8 cellular contexts compared by ENCODE assay signal in the genomic region with DNA sequence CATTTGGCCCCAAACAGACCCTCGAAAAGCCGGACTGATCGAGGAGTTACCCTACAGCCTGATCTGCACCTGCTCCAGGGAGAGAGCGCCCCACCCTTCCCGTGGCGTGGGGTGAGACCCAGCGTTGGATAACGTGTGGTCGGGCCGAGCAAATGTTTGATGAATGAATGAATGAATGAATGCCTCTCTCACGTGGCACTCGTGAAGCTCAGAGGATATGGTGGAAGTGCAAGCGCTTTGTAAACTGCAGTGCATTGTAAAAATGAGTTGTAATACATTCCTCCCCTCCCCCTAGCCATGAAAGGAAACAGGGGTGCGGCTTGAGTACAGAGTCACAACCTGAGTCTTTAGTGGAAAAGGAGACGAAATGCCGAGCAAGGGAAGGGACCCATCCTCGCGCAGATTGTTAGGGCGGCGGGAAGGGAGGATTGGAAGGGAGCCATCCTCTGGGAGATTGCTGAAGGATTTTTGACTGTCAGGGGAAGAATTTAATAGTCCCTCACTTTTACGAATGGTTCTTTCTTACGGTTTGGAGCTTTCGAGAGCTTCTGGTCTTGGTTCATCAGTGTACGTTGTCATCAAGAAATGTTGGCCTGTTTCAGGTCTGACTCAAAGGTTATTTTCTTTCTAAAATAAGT. TPM values are rescaled to one million over a fixed set of nuclear protein-coding genes. Genes with fewer than 3 reads are reported as not detected.
A peak's percentile ranks its signal among the peaks of the same experiment; 100 is the strongest.
DNase-seq lines count a peak whose midpoint lies in the region; ATAC-seq and TF ChIP-seq lines count a peak whose summit lies in the region.

No MANE protein-coding gene starts in this region.

- peaks cover 27% of the 10 kb centered on the region for H3K36me3 ChIP-seq in DND-41 (ENCODE audit: insufficient read depth, low read length)

- intact Hi-C loops in lower leg skin (cut with DNase I; ENCODE audit: low total_unique reads), result no loop called here

- H3K9ac ChIP-seq in DND-41 (ENCODE audit: low read depth, low read length), result peak overlapping the region; percentile 74

- H4K20me1 ChIP-seq in DND-41 (ENCODE audit: insufficient read depth, low read length), result peaks cover 19% of the 10 kb centered on the region; the same call in 1 of the 2 replicates

- no peaks in the 10 kb centered on the region for H3K27me3 ChIP-seq in DND-41 (ENCODE audit: insufficient read depth, low read length, poor library complexity)

- TF ChIP-seq POLR2A in lower leg skin (IDR thresholded peaks at IDR 0.05), result no peak

- H3K9me3 ChIP-seq in DND-41 (ENCODE audit: insufficient read depth, low read length, severe bottlenecking), result peaks cover 12% of the 10 kb centered on the region

- H3K4me3 ChIP-seq in DND-41 (ENCODE audit: low read depth in 1 of 2, low read length in 2 of 2) (peak overlapping the region; percentile 77 to 78), coronary artery (peak overlapping the region; percentile 90), lower leg skin (ENCODE audit: low read depth, poor library complexity, severe bottlenecking) (peak overlapping the region; percentile 99)

- 0 to 2% methylated on average over 21 to 24 of the region's 24 CpGs for WGBS in lower leg skin, 2 donors

- peak overlapping the region; percentile 93 for H3K4me2 ChIP-seq in DND-41 (ENCODE audit: insufficient read depth, low read length)

- peaks cover 79% of the 10 kb centered on the region for H3K79me2 ChIP-seq in DND-41 (ENCODE audit: insufficient read depth, low read length)

- ATAC-seq in DND-41 (ENCODE audit: insufficient read depth, low read depth) (peak; percentile 45), GM19438 (IDR thresholded peaks at IDR 0.05; ENCODE audit: low read depth, unreplicated experiment) (peak; percentile 30), HG03460 (IDR thresholded peaks at IDR 0.05; ENCODE audit: unreplicated experiment) (peak; percentile 30)
- ATAC-seq in stimulated activated naive CD8-positive, alpha-beta T cell treated with anti-CD3 and anti-CD28 coated beads, Interleukin-15, Interleukin-2, amounts not matched to agents 100 U/mL and 50 U/mL, for 24 hours, result peak; percentile 48

- peak overlapping the region; percentile 93 for H3K27ac ChIP-seq in DND-41 (ENCODE audit: low read length)
- peak overlapping the region; percentile 86 to 95 for H3K27ac ChIP-seq in coronary artery

- DNase-seq in DND-41 (no peak), SW480 (ENCODE audit: low spot score) (peak; percentile 73), coronary artery (ENCODE audit: low spot score) (no peak), lower leg skin (ENCODE audit: low spot score in 2 of 2) (no peak), middle frontal gyrus (ENCODE audit: extremely low spot score, low spot score) (no peak)
- no peak for DNase-seq in stimulated activated naive CD8-positive, alpha-beta T cell treated with anti-CD3 and anti-CD28 coated beads, Interleukin-15, Interleukin-2, amounts not matched to agents 100 U/mL and 50 U/mL, for 24 hours

- H2AFZ ChIP-seq in DND-41 (ENCODE audit: low read depth, low read length), result peak overlapping the region; percentile 89

- H3K4me1 ChIP-seq in DND-41 (ENCODE audit: insufficient read depth, low read length), result peaks cover 42% of the 10 kb centered on the region

- TF ChIP-seq CTCF in DND-41 (IDR thresholded peaks at IDR 0.05; ENCODE audit: borderline replicate concordance, extremely low read depth, low read length, poor library complexity, severe bottlenecking), result no peak
- no peak for TF ChIP-seq CTCF in coronary artery (IDR thresholded peaks at IDR 0.05)
- TF ChIP-seq CTCF in lower leg skin (IDR thresholded peaks at IDR 0.05), result no peak

RNA-seq across cellular contexts. Expression of gene FBXW7, which starts 0.8 kb away (rescaled TPM):
- total RNA-seq in lower leg skin, result 100 to 1,000 TPM in 3 of 4 donors, 10 to 100 TPM in 1; 76.4 to 199 (median 103) TPM
